9 cellular contexts compared by ENCODE assay signal in genomic region chr1:109791495-109792040, GRCh38. TPM values are rescaled to one million over a fixed set of nuclear protein-coding genes. Genes with fewer than 3 reads are reported as not detected.
DNase-seq lines count a peak whose midpoint lies in the region; ATAC-seq and TF ChIP-seq lines count a peak whose summit lies in the region.
"Had no signal": no experiment of that assay in that cellular context is flagged by ENCODE, and none has a peak within 500 bp of the region (broad histone marks: within the 10 kb centered on the region; RNA-seq: fewer than 3 reads in every experiment).

No MANE protein-coding gene starts in this region.

- H3K4me3 Mint-ChIP-seq in chondrocyte (ENCODE audit: unreplicated experiment) (no peak overlapping the region), neural crest cell (no peak overlapping the region)

- DNase-seq in chondrocyte (ENCODE audit: low spot score) (peak; percentile 61), neural crest cell (ENCODE audit: low read depth, low spot score) (no peak), AML-193 (lab: John Stamatoyannopoulos, UW) (no peak), LoVo (ENCODE audit: low spot score) (no peak)
- DNase-seq: occipital lobe had no signal

- no peak overlapping the region for H2AFZ ChIP-seq in Loucy (ENCODE audit: low read length)

- peak overlapping the region; percentile 80 for H3K27ac ChIP-seq in BLaER1

- no peak for ATAC-seq in HG03439 (IDR thresholded peaks at IDR 0.05; ENCODE audit: unreplicated experiment)
- ATAC-seq in GM19324 (IDR thresholded peaks at IDR 0.05; ENCODE audit: low FRiP score, unreplicated experiment) = no peak

- H3K9me2 ChIP-seq in Loucy (replicated peaks; ENCODE audit: low read depth, low read length) = no peaks in the 10 kb centered on the region

- no peaks in the 10 kb centered on the region for H3K27me3 Mint-ChIP-seq in chondrocyte (ENCODE audit: low read depth)
- no peaks in the 10 kb centered on the region for H3K27me3 Mint-ChIP-seq in neural crest cell (ENCODE audit: low read depth)

- H3K4me3 ChIP-seq in BLaER1 = no peak overlapping the region
- H3K4me3 ChIP-seq in Loucy (ENCODE audit: low read length, poor library complexity, severe bottlenecking) = peak overlapping the region; percentile 64

- TF ChIP-seq CTCF in Loucy (conservative IDR thresholded peaks at IDR 0.05; ENCODE audit: low read length) (no peak), chondrocyte (IDR thresholded peaks at IDR 0.05) (no peak), neural crest cell (conservative IDR thresholded peaks at IDR 0.05) (no peak)

- H3K4me1 ChIP-seq in BLaER1 (peaks cover 69% of the 10 kb centered on the region), Loucy (ENCODE audit: insufficient read depth, low read length, poor library complexity, severe bottlenecking) (peaks cover 93% of the 10 kb centered on the region)

- H3F3A ChIP-seq in Loucy (ENCODE audit: low read depth) = peaks cover 30% of the 10 kb centered on the region

- H3K4me2 ChIP-seq in BLaER1 (peak overlapping the region; percentile 67), Loucy (ENCODE audit: low read depth, low read length, poor library complexity, severe bottlenecking) (peak overlapping the region; percentile 77)

- H3K9ac ChIP-seq in BLaER1 (peak overlapping the region; percentile 49; the same call in 1 of the 2 replicates), Loucy (ENCODE audit: low read depth, low read length, poor library complexity, severe bottlenecking) (peak overlapping the region; percentile 92)

- H3K9me3 ChIP-seq in BLaER1 (no peaks in the 10 kb centered on the region), Loucy (ENCODE audit: insufficient read depth, low read depth, low read length) (no peaks in the 10 kb centered on the region)

- H3K27me3 ChIP-seq in BLaER1 = no peaks in the 10 kb centered on the region
- H3K27me3 ChIP-seq in Loucy (ENCODE audit: insufficient read depth, low read length, poor library complexity, severe bottlenecking) = no peaks in the 10 kb centered on the region

- H3K4me1 Mint-ChIP-seq in chondrocyte (ENCODE audit: low read depth) (peaks cover 60% of the 10 kb centered on the region), neural crest cell (peaks cover 45% of the 10 kb centered on the region)

- H3K27ac Mint-ChIP-seq in chondrocyte (ENCODE audit: unreplicated experiment) (peak overlapping the region; percentile 85), neural crest cell (ENCODE audit: unreplicated experiment) (peak overlapping the region; percentile 50)

- H3K36me3 Mint-ChIP-seq in chondrocyte (ENCODE audit: low read depth) (no peaks in the 10 kb centered on the region), neural crest cell (ENCODE audit: low read depth) (no peaks in the 10 kb centered on the region)

- H4K20me1 ChIP-seq in BLaER1 (no peaks in the 10 kb centered on the region), Loucy (ENCODE audit: insufficient read depth, low read length, poor library complexity, severe bottlenecking) (no peaks in the 10 kb centered on the region)

- no peaks in the 10 kb centered on the region for H3K9me3 Mint-ChIP-seq in chondrocyte (ENCODE audit: low read depth)
- H3K9me3 Mint-ChIP-seq in neural crest cell = no peaks in the 10 kb centered on the region

- no peaks in the 10 kb centered on the region for H3K36me3 ChIP-seq in BLaER1
- no peaks in the 10 kb centered on the region for H3K36me3 ChIP-seq in Loucy (ENCODE audit: insufficient read depth, low read length)

- peaks cover 24% of the 10 kb centered on the region for H3K79me2 ChIP-seq in Loucy (ENCODE audit: insufficient read depth, low read length)

RNA-seq across cellular contexts. Expression of gene EPS8L3, which starts 27.8 kb away (rescaled TPM):
- total RNA-seq in chondrocyte (not detected in 3 replicates), neural crest cell (not detected in 2 replicates)
- total RNA-seq: occipital lobe had no signal

RNA-seq across cellular contexts. Expression of gene GSTM3, which starts 50.7 kb away (rescaled TPM):
- 51.2 to 63.8 TPM (median 61.5 TPM) in 3 replicates for total RNA-seq in chondrocyte
- 56.5 and 62.0 TPM in 2 replicates for total RNA-seq in neural crest cell
